ENCODE assay signal across 28 cellular contexts in the genomic region with DNA sequence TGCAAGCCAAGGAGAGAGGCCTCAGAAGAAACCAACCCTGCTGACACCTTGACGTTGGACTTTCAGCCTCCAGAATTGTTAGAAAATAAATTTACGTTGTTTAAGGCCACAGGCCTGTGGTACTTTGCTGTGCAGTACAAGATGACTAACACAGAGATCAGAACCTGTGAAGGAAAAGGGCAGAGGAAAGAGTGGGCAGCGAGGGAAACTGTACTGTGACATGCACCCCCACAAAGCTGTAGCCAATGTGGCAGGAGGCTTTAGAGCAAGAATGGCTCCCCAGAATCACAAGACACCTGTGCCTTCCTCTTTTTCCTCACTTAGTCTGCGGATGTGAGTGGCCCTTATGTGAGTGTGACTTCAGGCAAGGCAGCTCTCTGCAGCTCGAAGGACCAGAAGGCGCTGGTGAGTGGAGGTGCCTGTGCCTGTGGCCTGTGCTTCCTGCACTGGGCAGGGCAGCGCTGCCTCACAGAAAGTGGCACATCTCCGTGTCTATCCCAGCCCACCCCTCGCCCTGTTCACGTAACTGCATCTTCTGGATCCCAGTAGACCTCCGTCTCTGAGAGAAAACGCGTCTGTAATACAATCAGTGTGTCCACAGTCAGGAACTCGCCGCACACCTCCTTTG.
DNase-seq lines count a peak whose midpoint lies in the region; ATAC-seq, FAIRE-seq and TF ChIP-seq lines count a peak whose summit lies in the region.
"Had no signal": no experiment of that assay in that cellular context is flagged by ENCODE, and none has a peak within 500 bp of the region (broad histone marks: within the 10 kb centered on the region; RNA-seq: fewer than 3 reads in every experiment).

No MANE protein-coding gene starts in this region.

- H3K36me3 ChIP-seq in spleen (no peaks in the 10 kb centered on the region), upper lobe of right lung (no peaks in the 10 kb centered on the region), small intestine (ENCODE audit: control insufficient read depth in 2 of 2, insufficient read depth in 2 of 2, low read length in 2 of 2) (no peaks in the 10 kb centered on the region)

- H3K4me3 ChIP-seq in spleen (no peak overlapping the region), upper lobe of right lung (no peak overlapping the region), small intestine (ENCODE audit: low read depth in 1 of 2, low read length in 2 of 2) (no peak overlapping the region)

- no peaks in the 10 kb centered on the region for H3K9me3 Mint-ChIP-seq in T-helper 2 cell treated with Interferon-gamma antibody and Interleukin-4, amounts not matched to agents 5 μg/mL and 100 μg/mL, for 36 hours
- no peaks in the 10 kb centered on the region for H3K9me3 Mint-ChIP-seq in activated T-cell treated with anti-CD3 and anti-CD28 coated beads, Interleukin-2, amount 50 U/mL, for 72 hours

- H3K27me3 Mint-ChIP-seq in T-helper 2 cell treated with Interferon-gamma antibody and Interleukin-4, amounts not matched to agents 5 μg/mL and 100 μg/mL, for 36 hours (ENCODE audit: low read depth), result no peaks in the 10 kb centered on the region
- peaks cover 16% of the 10 kb centered on the region for H3K27me3 Mint-ChIP-seq in activated T-cell treated with anti-CD3 and anti-CD28 coated beads, Interleukin-2, amount 50 U/mL, for 72 hours (ENCODE audit: low read depth)

- TF ChIP-seq CTCF in spleen (IDR thresholded peaks at IDR 0.05 in 8 of 11, conservative IDR thresholded peaks at IDR 0.05 in 3 of 11) (no peak), upper lobe of right lung (IDR thresholded peaks at IDR 0.05) (no peak)

- ATAC-seq in activated T-cell treated with anti-CD3 and anti-CD28 coated beads, Interleukin-2, amount 50 U/mL, for 72 hours (replicated peaks in 1 of 2), result peak; percentile 63 to 76
- ATAC-seq in upper lobe of right lung (peak; percentile 23), GM21515 (IDR thresholded peaks at IDR 0.05; ENCODE audit: unreplicated experiment) (no peak)

- no peak overlapping the region for H3K27ac Mint-ChIP-seq in T-helper 2 cell treated with Interferon-gamma antibody and Interleukin-4, amounts not matched to agents 5 μg/mL and 100 μg/mL, for 36 hours
- H3K27ac Mint-ChIP-seq in activated T-cell treated with anti-CD3 and anti-CD28 coated beads, Interleukin-2, amount 50 U/mL, for 72 hours, result no peak overlapping the region
- H3K27ac Mint-ChIP-seq: B cell; CD8-positive, alpha-beta memory T cell had no signal

- H3K4me1 ChIP-seq in spleen (no peaks in the 10 kb centered on the region), upper lobe of right lung (no peaks in the 10 kb centered on the region), small intestine (ENCODE audit: control insufficient read depth in 2 of 2, insufficient read depth in 1 of 2, low read depth in 1 of 2, low read length in 1 of 2) (no peaks in the 10 kb centered on the region)

- H3K36me3 Mint-ChIP-seq in T-helper 2 cell treated with Interferon-gamma antibody and Interleukin-4, amounts not matched to agents 5 μg/mL and 100 μg/mL, for 36 hours (ENCODE audit: low read depth), result no peaks in the 10 kb centered on the region
- H3K36me3 Mint-ChIP-seq in activated T-cell treated with anti-CD3 and anti-CD28 coated beads, Interleukin-2, amount 50 U/mL, for 72 hours (ENCODE audit: insufficient read depth in 2 of 2), result peaks cover 0 to 2% of the 10 kb centered on the region in 2 donors

- no peak for TF ChIP-seq POLR2A in spleen (IDR thresholded peaks at IDR 0.05)

- H3K27me3 ChIP-seq in spleen (replicated peaks in 1 of 7) (peaks cover 0 to 5% (median 0%) of the 10 kb centered on the region in 7 donors), upper lobe of right lung (no peaks in the 10 kb centered on the region), small intestine (ENCODE audit: control insufficient read depth in 2 of 2, insufficient read depth in 2 of 2, low read length in 2 of 2) (peaks cover 0 to 8% of the 10 kb centered on the region in 2 donors)

- WGBS in spleen, 5 donors, result 87 to 92% (median 90%) methylated on average over 12 to 15 of the region's 15 CpGs
- 89 to 92% (median 89%) methylated on average over 15 of the region's 15 CpGs for WGBS in small intestine, 3 donors

- no peaks in the 10 kb centered on the region for H3K9me3 ChIP-seq in spleen
- H3K9me3 ChIP-seq in upper lobe of right lung, result no peaks in the 10 kb centered on the region
- no peaks in the 10 kb centered on the region for H3K9me3 ChIP-seq in small intestine (ENCODE audit: control insufficient read depth, low read depth)

- FAIRE-seq in small intestine (lab: Jason Lieb, UNC), result no peak
- FAIRE-seq: GM12891, H54 had no signal

- no peak overlapping the region for H3K4me3 Mint-ChIP-seq in T-helper 2 cell treated with Interferon-gamma antibody and Interleukin-4, amounts not matched to agents 5 μg/mL and 100 μg/mL, for 36 hours
- no peak overlapping the region for H3K4me3 Mint-ChIP-seq in activated T-cell treated with anti-CD3 and anti-CD28 coated beads, Interleukin-2, amount 50 U/mL, for 72 hours
- H3K4me3 Mint-ChIP-seq: B cell; CD8-positive, alpha-beta memory T cell had no signal

- no peak overlapping the region for H3K27ac ChIP-seq in spleen
- H3K27ac ChIP-seq in upper lobe of right lung, result no peak overlapping the region
- H3K27ac ChIP-seq in small intestine (ENCODE audit: low read depth in 1 of 2, low read length in 1 of 2), result no peak overlapping the region
- H3K27ac ChIP-seq: 22Rv1, C4-2B had no signal

- peaks cover 4% of the 10 kb centered on the region for H3K4me1 Mint-ChIP-seq in T-helper 2 cell treated with Interferon-gamma antibody and Interleukin-4, amounts not matched to agents 5 μg/mL and 100 μg/mL, for 36 hours (ENCODE audit: low read depth)
- peaks cover 20% of the 10 kb centered on the region for H3K4me1 Mint-ChIP-seq in activated T-cell treated with anti-CD3 and anti-CD28 coated beads, Interleukin-2, amount 50 U/mL, for 72 hours (ENCODE audit: low read depth)
- H3K4me1 Mint-ChIP-seq: CD8-positive, alpha-beta memory T cell had no signal

- DNase-seq in T-helper 2 cell treated with Interferon-gamma antibody and Interleukin-4, amounts not matched to agents 5 μg/mL and 100 μg/mL, for 36 hours (ENCODE audit: low spot score), result peak; percentile 40
- DNase-seq in T-helper 2 cell, result no peak
- DNase-seq in activated T-cell treated with anti-CD3 and anti-CD28 coated beads, Interleukin-2, amount 50 U/mL, for 72 hours, result peak; percentile 5 to 8
- no peak for DNase-seq in activated T-cell treated with anti-CD3 and anti-CD28 coated beads, Interleukin-2, amount 50 U/mL, for 1 hour
- DNase-seq in spleen, result peak; percentile 62
- DNase-seq in upper lobe of right lung, result no peak
- DNase-seq in small intestine, result no peak
- DNase-seq: CD8-positive, alpha-beta memory T cell; DMS 273 treated with DMSO at 0.1 percent for 48 hours; DMS79; EL; GDM1; Karpas-422; NCI-H1092; NCI-H1417 treated with DMSO at 0.1 percent for 48 hours; NCI-H1694 treated with DMSO at 0.1 percent for 48 hours; NCI-H2081; NCI-H2227 treated with DMSO at 0.1 percent for 48 hours; NCI-H510A; NCI-H69; Right ventricle myocardium superior; RPMI8226 had no signal

- intact Hi-C loops in spleen (cut with DNase I; ENCODE audit: low total_unique reads) (no loop called here), upper lobe of right lung (cut with DNase I) (no loop called here)

Comparison
In these comparisons a context has a peak if more than half of its experiments do, and no peak if none do; other contexts are left out.
1. DNase-seq: peak in T-helper 2 cell treated with Interferon-gamma antibody and Interleukin-4, amounts not matched to agents 5 μg/mL and 100 μg/mL, for 36 hours (single experiment), activated T-cell treated with anti-CD3 and anti-CD28 coated beads, Interleukin-2, amount 50 U/mL, for 72 hours (2 of 2) and spleen (single experiment); none in T-helper 2 cell (0 of 5), activated T-cell treated with anti-CD3 and anti-CD28 coated beads, Interleukin-2, amount 50 U/mL, for 1 hour (single experiment), upper lobe of right lung (single experiment) and small intestine (single experiment).